In the genomic region with DNA sequence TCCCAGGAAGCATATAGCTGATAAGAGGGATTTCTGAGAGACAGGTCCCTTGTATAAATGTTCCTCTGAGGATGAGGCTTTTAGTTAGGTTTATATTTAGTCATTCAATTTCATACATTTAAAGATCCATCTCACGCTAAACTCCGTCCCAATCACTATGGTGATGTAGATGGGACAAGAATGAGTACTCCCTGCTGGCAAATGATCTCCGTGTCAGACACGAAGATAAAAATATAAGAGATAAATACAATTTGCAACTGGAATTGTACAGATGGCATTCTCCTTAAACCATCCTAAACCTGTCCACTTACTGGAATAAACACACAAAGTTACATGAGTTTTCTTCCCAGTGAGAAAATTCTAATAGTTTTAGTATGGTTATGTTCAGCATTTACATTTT, we compare ENCODE assay signal across 25 cellular contexts.
"Had no signal": no experiment of that assay in that cellular context is flagged by ENCODE, and none has a peak within 500 bp of the region (broad histone marks: within the 10 kb centered on the region; RNA-seq: fewer than 3 reads in every experiment).

No MANE protein-coding gene starts in this region.

- H3K4me3 ChIP-seq: adrenal gland had no signal

- DNase-seq: activated CD4-positive, alpha-beta T cell treated with anti-CD3 and anti-CD28 coated beads for 4 hours; activated CD8-positive, alpha-beta memory T cell treated with anti-CD3 and anti-CD28 coated beads, Interleukin-2, amount 50 U/mL, for 4 hours; activated CD8-positive, alpha-beta T cell treated with anti-CD3 and anti-CD28 coated beads for 36 hours; activated gamma-delta T cell treated with Interleukin-2 at 50 U/mL for 16 hours; activated naive CD4-positive, alpha-beta T cell treated with anti-CD3 and anti-CD28 coated beads, Interleukin-2, amount 50 U/mL, for 16 hours; activated naive CD8-positive, alpha-beta T cell treated with anti-CD3 and anti-CD28 coated beads, Interleukin-2, amount 10 ng/mL, durations not matched to agents 7 days and 5 days; activated T-cell treated with anti-CD3 and anti-CD28 coated beads, Interleukin-2, amount 50 U/mL, for 72 hours; adrenal gland; anterior cingulate cortex; cerebellar nuclear complex; MV-4-11; NCI-H1092 treated with DMSO at 0.1 percent for 48 hours; NCI-H1417 treated with DMSO at 0.1 percent for 48 hours; NCI-H1694; NCI-H2029 treated with DMSO at 0.1 percent for 48 hours; NCI-H345; NCI-H510A; NCI-H526 treated with DMSO at 0.1 percent for 48 hours; NCI-H82; SIG-M5; T-cell; T-helper 2 cell; T1000 had no signal

- H3K27ac ChIP-seq: adrenal gland, VCaP had no signal

- H3K36me3 ChIP-seq: adrenal gland had no signal

- H3K9me3 ChIP-seq: adrenal gland had no signal

- ATAC-seq: activated CD8-positive, alpha-beta T cell treated with anti-CD3 and anti-CD28 coated beads for 36 hours; activated T-cell treated with anti-CD3 and anti-CD28 coated beads, Interleukin-2, amount 50 U/mL, for 72 hours; T-cell had no signal

- H3K27me3 ChIP-seq: adrenal gland had no signal

- H3K4me1 ChIP-seq: adrenal gland had no signal

- FAIRE-seq: TTC549 had no signal
